Comparison of ENCODE assay signal across 9 cellular contexts in the genomic region with DNA sequence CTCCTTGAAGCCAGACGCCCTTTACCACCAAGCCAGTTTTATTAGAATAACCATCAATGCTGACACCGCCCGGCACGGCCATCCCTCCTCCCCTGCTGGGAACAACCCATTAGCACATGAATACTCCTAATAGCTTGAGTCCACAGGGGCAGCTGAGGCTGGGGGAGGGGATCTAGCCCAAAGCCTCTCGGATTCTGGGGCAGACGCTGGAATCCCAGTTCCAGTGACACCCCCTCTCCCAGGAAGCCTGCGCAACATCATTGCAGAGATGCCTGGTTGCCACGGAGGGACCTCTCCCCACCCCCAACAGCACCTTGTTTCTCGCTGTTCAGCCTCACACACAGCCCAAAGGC. TPM values are rescaled to one million over a fixed set of nuclear protein-coding genes. Genes with fewer than 3 reads are reported as not detected.
A peak's percentile ranks its signal among the peaks of the same experiment; 100 is the strongest.
DNase-seq lines count a peak whose midpoint lies in the region; ATAC-seq, FAIRE-seq and TF ChIP-seq lines count a peak whose summit lies in the region.
"Had no signal": no experiment of that assay in that cellular context is flagged by ENCODE, and none has a peak within 500 bp of the region (broad histone marks: within the 10 kb centered on the region; RNA-seq: fewer than 3 reads in every experiment).

No MANE protein-coding gene starts in this region.

- H3K4me1 Mint-ChIP-seq in MCF 10A (ENCODE audit: insufficient read depth, unreplicated experiment), result peaks cover 4% of the 10 kb centered on the region
- H3K4me1 Mint-ChIP-seq in stimulated activated memory B cell treated with anti-CD40 and anti-IgM and Interleukin-4, amounts not matched to agents 10 μg/mL and 1 μg/mL and 100 μg/mL, for 72 hours, result peaks cover 14% of the 10 kb centered on the region

- no peaks in the 10 kb centered on the region for H3K36me3 Mint-ChIP-seq in MCF 10A (ENCODE audit: insufficient read depth, unreplicated experiment)
- no peaks in the 10 kb centered on the region for H3K36me3 Mint-ChIP-seq in stimulated activated memory B cell treated with anti-CD40 and anti-IgM and Interleukin-4, amounts not matched to agents 10 μg/mL and 1 μg/mL and 100 μg/mL, for 72 hours

- DNase-seq in MCF 10A (ENCODE audit: unreplicated experiment), result no peak
- no peak for DNase-seq in breast epithelium (ENCODE audit: low spot score in 2 of 2)
- DNase-seq in SK-N-MC (ENCODE audit: low read depth, low spot score), result no peak
- peak; percentile 91 for DNase-seq in iPS DF 6.9 (ENCODE audit: low read depth, low spot score)
- DNase-seq in GM12892 (ENCODE audit: insufficient read length), result no peak
- no peak for DNase-seq in HTR-8/SVneo (ENCODE audit: insufficient read length, low spot score)
- DNase-seq in DMS114 treated with DMSO at 0.1 percent for 48 hours (lab: John Stamatoyannopoulos, UW; ENCODE audit: unreplicated experiment), result no peak

- TF ChIP-seq POLR2A in breast epithelium (IDR thresholded peaks at IDR 0.05) (no peak), GM12892 (IDR thresholded peaks at IDR 0.05; ENCODE audit: low read depth, low read length) (no peak)

- no peak overlapping the region for H3K27ac ChIP-seq in breast epithelium
- H3K27ac ChIP-seq in SK-N-MC, result no peak overlapping the region
- H3K27ac ChIP-seq in iPS DF 6.9 (ENCODE audit: low read length), result peak overlapping the region; percentile 36

- H3K9me3 Mint-ChIP-seq in MCF 10A (ENCODE audit: unreplicated experiment), result no peaks in the 10 kb centered on the region
- H3K9me3 Mint-ChIP-seq in stimulated activated memory B cell treated with anti-CD40 and anti-IgM and Interleukin-4, amounts not matched to agents 10 μg/mL and 1 μg/mL and 100 μg/mL, for 72 hours, result no peaks in the 10 kb centered on the region

- TF ChIP-seq CTCF in MCF 10A (IDR thresholded peaks at IDR 0.05; ENCODE audit: unreplicated experiment) (no peak), breast epithelium (IDR thresholded peaks at IDR 0.05) (no peak)

- CTCF ChIA-PET in MCF 10A (lab: Yijun Ruan, JAX), result interaction anchor here (0.6 to 5.5 kb wide), 32 partner anchors 9 to 1271 kb away, joined by 3 to 64 read pairs (median 4); no protein-coding TSS in a partner anchor

- no TSS peak for BruUV-seq in MCF 10A (replicated peaks; lab: Mats Ljungman, UMichigan)

- H3K27me3 ChIP-seq in breast epithelium (peaks cover 8 to 34% of the 10 kb centered on the region in 2 donors), iPS DF 6.9 (ENCODE audit: control insufficient read depth, insufficient read depth, low read length) (no peaks in the 10 kb centered on the region; the same call in 1 of the 2 replicates)

- peak overlapping the region; percentile 57 for H3K4me3 Mint-ChIP-seq in MCF 10A (ENCODE audit: unreplicated experiment)
- peak overlapping the region; percentile 67 for H3K4me3 Mint-ChIP-seq in stimulated activated memory B cell treated with anti-CD40 and anti-IgM and Interleukin-4, amounts not matched to agents 10 μg/mL and 1 μg/mL and 100 μg/mL, for 72 hours
- H3K4me3 Mint-ChIP-seq: activated CD4-positive, alpha-beta T cell treated with anti-CD3 and anti-CD28 coated beads for 36 hours had no signal

- H3K4me3 ChIP-seq in breast epithelium (peak overlapping the region in 1 of 3 donors; percentile 78), SK-N-MC (peak overlapping the region; percentile 92), iPS DF 6.9 (ENCODE audit: low read length) (peak overlapping the region; percentile 6; the same call in 1 of the 2 replicates)

- WGBS in iPS DF 6.9 (ENCODE audit: insufficient coverage, insufficient read length), result no CpG with 5 or more reads among the region's 9 CpGs

- FAIRE-seq in GM12892 (lab: Jason Lieb, UNC) (no peak), HTR-8/SVneo (lab: Jason Lieb, UNC) (no peak)

- no peak for ATAC-seq in stimulated activated memory B cell treated with anti-CD40 and anti-IgM and Interleukin-4, amounts not matched to agents 10 μg/mL and 1 μg/mL and 100 μg/mL, for 72 hours

- H3K27ac Mint-ChIP-seq in MCF 10A (ENCODE audit: low read depth, unreplicated experiment), result no peak overlapping the region
- no peak overlapping the region for H3K27ac Mint-ChIP-seq in stimulated activated memory B cell treated with anti-CD40 and anti-IgM and Interleukin-4, amounts not matched to agents 10 μg/mL and 1 μg/mL and 100 μg/mL, for 72 hours
- H3K27ac Mint-ChIP-seq: activated CD4-positive, alpha-beta T cell treated with anti-CD3 and anti-CD28 coated beads for 36 hours had no signal

- peak overlapping the region; percentile 81 for H3K9ac ChIP-seq in SK-N-MC (ENCODE audit: insufficient read length)

- H3K4me1 ChIP-seq in breast epithelium (peaks cover 0 to 4% of the 10 kb centered on the region in 2 donors), iPS DF 6.9 (ENCODE audit: control insufficient read depth, insufficient read depth, low read length) (peaks cover 22% of the 10 kb centered on the region)

- H3K36me3 ChIP-seq in breast epithelium (no peaks in the 10 kb centered on the region), SK-N-MC (ENCODE audit: insufficient read depth, low read length) (no peaks in the 10 kb centered on the region), iPS DF 6.9 (ENCODE audit: control insufficient read depth, insufficient read depth, low read length) (no peaks in the 10 kb centered on the region)

- H3K9me3 ChIP-seq in breast epithelium (no peaks in the 10 kb centered on the region), SK-N-MC (ENCODE audit: low read depth, low read length) (no peaks in the 10 kb centered on the region), iPS DF 6.9 (ENCODE audit: control insufficient read depth, insufficient read depth, low read length) (no peaks in the 10 kb centered on the region)

- intact Hi-C loops in MCF 10A (cut with micrococcal nuclease) (loop anchor here (1.0 to 5.0 kb wide), 3 partner anchors 187 to 447 kb away; no protein-coding TSS in a partner anchor), breast epithelium (cut with DNase I; ENCODE audit: low total_unique reads) (no loop called here)

- H3K27me3 Mint-ChIP-seq in MCF 10A (ENCODE audit: insufficient read depth, unreplicated experiment), result peaks cover 66% of the 10 kb centered on the region
- H3K27me3 Mint-ChIP-seq in stimulated activated memory B cell treated with anti-CD40 and anti-IgM and Interleukin-4, amounts not matched to agents 10 μg/mL and 1 μg/mL and 100 μg/mL, for 72 hours, result peaks cover 87% of the 10 kb centered on the region

- POLR2A ChIA-PET in MCF 10A (lab: Yijun Ruan, JAX), result interaction anchor here (1.0 kb wide), 1 partner anchor 187 kb away, joined by 4 read pairs; no protein-coding TSS in a partner anchor

RNA-seq across cellular contexts. Expression of a gene that starts 1.2 kb away (rescaled TPM):
- not detected in 2 replicates for total RNA-seq in MCF 10A (2022)
- 1 to 10 TPM in 2 of 3 donors, not detected in 1; 1.2 to 1.6 TPM for total RNA-seq in breast epithelium
- 0.11 TPM for polyA plus RNA-seq in GM12892 (2012; ENCODE audit: missing spikeins)
- total RNA-seq: activated CD4-positive, alpha-beta T cell treated with anti-CD3 and anti-CD28 coated beads for 36 hours had no signal
